In the genomic region with DNA sequence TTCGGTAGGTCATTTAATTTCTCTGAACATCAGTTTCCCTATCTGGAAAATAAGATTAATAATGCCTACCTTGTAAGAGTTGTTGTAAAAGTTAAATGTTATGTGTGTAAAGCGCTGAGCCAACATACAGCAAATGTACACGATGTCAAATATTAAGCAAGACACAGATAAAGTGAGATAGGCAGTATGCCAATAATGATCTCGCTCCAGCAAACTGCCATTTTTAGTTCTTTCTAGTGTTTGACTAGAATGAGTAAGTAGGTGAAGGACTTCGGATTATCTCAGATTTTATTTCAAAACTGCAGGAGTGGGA, we compare ENCODE assay signal across 8 cellular contexts. TPM values are rescaled to one million over a fixed set of nuclear protein-coding genes. Genes with fewer than 3 reads are reported as not detected.
DNase-seq lines count a peak whose midpoint lies in the region; ATAC-seq and TF ChIP-seq lines count a peak whose summit lies in the region.

No MANE protein-coding gene starts in this region.

- no peak for TF ChIP-seq CTCF in neural cell (IDR thresholded peaks at IDR 0.05; ENCODE audit: poor library complexity, severe bottlenecking)

- peak overlapping the region; percentile 85 for H3K27ac ChIP-seq in neural cell (ENCODE audit: low read length)

- H3K36me3 Mint-ChIP-seq in stimulated activated naive CD8-positive, alpha-beta T cell treated with anti-CD3 and anti-CD28 coated beads, Interleukin-15, Interleukin-2, amounts not matched to agents 100 ng/mL and 50 ng/mL, for 24 hours (ENCODE audit: low read depth), result peaks cover 27% of the 10 kb centered on the region
- peaks cover 8% of the 10 kb centered on the region for H3K36me3 Mint-ChIP-seq in dendritic cell treated with granulocyte-macrophage colony-stimulating factor and Interleukin-4, amounts not matched to agents 40 ng/mL and 50 ng/mL, for 4 days (ENCODE audit: low read depth)

- peaks cover 18% of the 10 kb centered on the region for H3K79me2 ChIP-seq in neural cell (replicated peaks; ENCODE audit: insufficient read depth, low read length)

- H3K9me3 Mint-ChIP-seq in stimulated activated naive CD8-positive, alpha-beta T cell treated with anti-CD3 and anti-CD28 coated beads, Interleukin-15, Interleukin-2, amounts not matched to agents 100 ng/mL and 50 ng/mL, for 24 hours, result no peaks in the 10 kb centered on the region
- no peaks in the 10 kb centered on the region for H3K9me3 Mint-ChIP-seq in dendritic cell treated with granulocyte-macrophage colony-stimulating factor and Interleukin-4, amounts not matched to agents 40 ng/mL and 50 ng/mL, for 4 days

- no peaks in the 10 kb centered on the region for H3K9me3 ChIP-seq in neural cell (ENCODE audit: low read length)

- H3K36me3 ChIP-seq in neural cell (ENCODE audit: insufficient read depth, low read length), result no peaks in the 10 kb centered on the region

- H3K9ac ChIP-seq in neural cell (ENCODE audit: low read length), result peak overlapping the region; percentile 92

- peak overlapping the region; percentile 92 for H3K4me3 Mint-ChIP-seq in stimulated activated naive CD8-positive, alpha-beta T cell treated with anti-CD3 and anti-CD28 coated beads, Interleukin-15, Interleukin-2, amounts not matched to agents 100 ng/mL and 50 ng/mL, for 24 hours
- peak overlapping the region; percentile 95 for H3K4me3 Mint-ChIP-seq in dendritic cell treated with granulocyte-macrophage colony-stimulating factor and Interleukin-4, amounts not matched to agents 40 ng/mL and 50 ng/mL, for 4 days

- H3K9me2 ChIP-seq in neural cell (ENCODE audit: insufficient read depth, low read length), result no peaks in the 10 kb centered on the region

- DNase-seq in stimulated activated naive CD8-positive, alpha-beta T cell treated with anti-CD3 and anti-CD28 coated beads, Interleukin-15, Interleukin-2, amounts not matched to agents 100 U/mL and 50 U/mL, for 24 hours, result no peak
- DNase-seq in Jurkat, Clone E6-1 (ENCODE audit: low read depth, low spot score), result no peak
- DNase-seq in cerebellar nuclear complex (lab: John Stamatoyannopoulos, UW), result no peak
- DNase-seq in iPS-NIHi7 (ENCODE audit: extremely low spot score), result no peak

- H3K4me2 ChIP-seq in neural cell (ENCODE audit: low read length), result peak overlapping the region; percentile 95

- H3F3A ChIP-seq in neural cell (ENCODE audit: insufficient read depth, low read length, poor library complexity, severe bottlenecking), result peaks cover 6% of the 10 kb centered on the region

- H2AFZ ChIP-seq in neural cell (ENCODE audit: low read depth, low read length), result no peak overlapping the region

- peaks cover 48% of the 10 kb centered on the region for H3K4me1 Mint-ChIP-seq in stimulated activated naive CD8-positive, alpha-beta T cell treated with anti-CD3 and anti-CD28 coated beads, Interleukin-15, Interleukin-2, amounts not matched to agents 100 ng/mL and 50 ng/mL, for 24 hours (ENCODE audit: low read depth)
- peaks cover 13% of the 10 kb centered on the region for H3K4me1 Mint-ChIP-seq in dendritic cell treated with granulocyte-macrophage colony-stimulating factor and Interleukin-4, amounts not matched to agents 40 ng/mL and 50 ng/mL, for 4 days (ENCODE audit: low read depth)

- no peaks in the 10 kb centered on the region for H3K27me3 ChIP-seq in neural cell (ENCODE audit: insufficient read depth, low read depth, low read length)

- no peak for ATAC-seq in stimulated activated naive CD8-positive, alpha-beta T cell treated with anti-CD3 and anti-CD28 coated beads, Interleukin-15, Interleukin-2, amounts not matched to agents 100 U/mL and 50 U/mL, for 24 hours
- no peak for ATAC-seq in GM18870 (IDR thresholded peaks at IDR 0.05; ENCODE audit: unreplicated experiment)

- intact Hi-C loops in dendritic cell treated with granulocyte-macrophage colony-stimulating factor and Interleukin-4, amounts not matched to agents 40 ng/mL and 50 ng/mL, for 4 days (cut with micrococcal nuclease), result loop anchor here (10.0 kb wide), 1 partner anchor 660 kb away; no protein-coding TSS in a partner anchor

- no peak for TF ChIP-seq EP300 in neural cell (conservative IDR thresholded peaks at IDR 0.05; ENCODE audit: poor library complexity, severe bottlenecking)

- H4K20me1 ChIP-seq in neural cell (ENCODE audit: insufficient read depth), result no peaks in the 10 kb centered on the region

- TF ChIP-seq RAD21 in neural cell (conservative IDR thresholded peaks at IDR 0.05), result no peak

- peak overlapping the region; percentile 86 for H3K4me3 ChIP-seq in Jurkat, Clone E6-1 (ENCODE audit: low read length)
- H3K4me3 ChIP-seq in neural cell (ENCODE audit: low read length), result peak overlapping the region; percentile 92

- no peaks in the 10 kb centered on the region for H3K27me3 Mint-ChIP-seq in stimulated activated naive CD8-positive, alpha-beta T cell treated with anti-CD3 and anti-CD28 coated beads, Interleukin-15, Interleukin-2, amounts not matched to agents 100 ng/mL and 50 ng/mL, for 24 hours
- H3K27me3 Mint-ChIP-seq in dendritic cell treated with granulocyte-macrophage colony-stimulating factor and Interleukin-4, amounts not matched to agents 40 ng/mL and 50 ng/mL, for 4 days, result no peaks in the 10 kb centered on the region

- H3K27ac Mint-ChIP-seq in stimulated activated naive CD8-positive, alpha-beta T cell treated with anti-CD3 and anti-CD28 coated beads, Interleukin-15, Interleukin-2, amounts not matched to agents 100 ng/mL and 50 ng/mL, for 24 hours, result peak overlapping the region; percentile 91
- peak overlapping the region; percentile 95 for H3K27ac Mint-ChIP-seq in dendritic cell treated with granulocyte-macrophage colony-stimulating factor and Interleukin-4, amounts not matched to agents 40 ng/mL and 50 ng/mL, for 4 days

TF ChIP-seq in neural cell, 6 proteins besides CTCF, POLR2A, EP300 and RAD21:
- TF ChIP-seq SMC3 (conservative IDR thresholded peaks at IDR 0.05; ENCODE audit: poor library complexity) (no peak), TAF1 (IDR thresholded peaks at IDR 0.05; ENCODE audit: low read depth) (no peak)
TF ChIP-seq in neural cell: peak in this region for 0.

RNA-seq across cellular contexts. Expression of gene DHRS7, which starts 0.8 kb away (rescaled TPM):
- 37.8 TPM for polyA plus RNA-seq in Jurkat, Clone E6-1 (2012; ENCODE audit: insufficient read depth, insufficient read length)
- polyA plus RNA-seq in neural cell, result 86.5 and 89.6 TPM in 2 replicates
- 45.5 and 50.7 TPM in 2 replicates for polyA minus RNA-seq in neural cell
